Comparison of ENCODE assay signal across 24 cellular contexts in genomic region chr16:67025151-67025550, GRCh38. TPM values are rescaled to one million over a fixed set of nuclear protein-coding genes. Genes with fewer than 3 reads are reported as not detected.
A peak's percentile ranks its signal among the peaks of the same experiment; 100 is the strongest.
DNase-seq lines count a peak whose midpoint lies in the region; ATAC-seq and TF ChIP-seq lines count a peak whose summit lies in the region.
"Had no signal": no experiment of that assay in that cellular context is flagged by ENCODE, and none has a peak within 500 bp of the region (broad histone marks: within the 10 kb centered on the region; RNA-seq: fewer than 3 reads in every experiment).

No MANE protein-coding gene starts in this region.

- H2AFZ ChIP-seq in neural progenitor cell (replicated peaks) = no peak overlapping the region
- H2AFZ ChIP-seq: GM23338 had no signal

- H3K27ac Mint-ChIP-seq in activated CD4-positive, alpha-beta T cell treated with anti-CD3 and anti-CD28 coated beads, Interleukin-2, amount 10 ng/mL, durations not matched to agents 24 days and 14 days = no peak overlapping the region
- no peak overlapping the region for H3K27ac Mint-ChIP-seq in neural progenitor cell
- H3K27ac Mint-ChIP-seq: B cell; GM23338; stimulated activated naive B cell treated with anti-CD40 and anti-IgM and Interleukin-4, amounts not matched to agents 10 μg/mL and 1 μg/mL and 100 μg/mL, for 72 hours had no signal

- H3K4me2 ChIP-seq in mesendoderm (ENCODE audit: low read length) (no peak overlapping the region), neural progenitor cell (no peak overlapping the region)
- H3K4me2 ChIP-seq: GM23338 had no signal

- no peaks in the 10 kb centered on the region for H3K9me3 ChIP-seq in SK-N-MC (ENCODE audit: low read depth, low read length)
- no peaks in the 10 kb centered on the region for H3K9me3 ChIP-seq in testis
- H3K9me3 ChIP-seq in neural progenitor cell (ENCODE audit: low read depth) = no peaks in the 10 kb centered on the region
- H3K9me3 ChIP-seq: left lung, prostate gland, SJSA1, thoracic aorta had no signal

- H3K18ac ChIP-seq in mesendoderm (ENCODE audit: low read length) = no peak overlapping the region

- H3K4ac ChIP-seq in mesendoderm (ENCODE audit: low read depth, low read length) = no peak overlapping the region

- no peak overlapping the region for H3K56ac ChIP-seq in mesendoderm (ENCODE audit: low read length)

- H3K4me3 Mint-ChIP-seq in activated CD4-positive, alpha-beta T cell treated with anti-CD3 and anti-CD28 coated beads, Interleukin-2, amount 10 ng/mL, durations not matched to agents 24 days and 14 days = peak overlapping the region; percentile 7
- H3K4me3 Mint-ChIP-seq in neural progenitor cell = no peak overlapping the region
- H3K4me3 Mint-ChIP-seq: B cell; GM23338; stimulated activated naive B cell treated with anti-CD40 and anti-IgM and Interleukin-4, amounts not matched to agents 10 μg/mL and 1 μg/mL and 100 μg/mL, for 72 hours had no signal

- H3K9me3 Mint-ChIP-seq in activated CD4-positive, alpha-beta T cell treated with anti-CD3 and anti-CD28 coated beads, Interleukin-2, amount 10 ng/mL, durations not matched to agents 24 days and 14 days = no peaks in the 10 kb centered on the region
- no peaks in the 10 kb centered on the region for H3K9me3 Mint-ChIP-seq in neural progenitor cell
- H3K9me3 Mint-ChIP-seq: GM23338; stimulated activated naive B cell treated with anti-CD40 and anti-IgM and Interleukin-4, amounts not matched to agents 10 μg/mL and 1 μg/mL and 100 μg/mL, for 72 hours had no signal

- no peak for DNase-seq in activated CD4-positive, alpha-beta T cell treated with anti-CD3 and anti-CD28 coated beads, Interleukin-2, amount 10 ng/mL, durations not matched to agents 24 days and 14 days
- DNase-seq in activated CD4-positive, alpha-beta T cell treated with anti-CD3 and anti-CD28 coated beads, Interleukin-2, amount 50 U/mL, for 4 hours = no peak
- DNase-seq in SK-N-MC (ENCODE audit: low read depth, low spot score) (no peak), mesendoderm (no peak), testis (peak; percentile 8), AML-193 (lab: John Stamatoyannopoulos, UW) (no peak), neural progenitor cell (ENCODE audit: low spot score) (no peak)
- DNase-seq: activated CD4-positive, alpha-beta T cell treated with anti-CD3 and anti-CD28 coated beads, Interleukin-2, amount 50 U/mL, for 1 hour; brain microvascular endothelial cell; effector memory CD4-positive, alpha-beta T cell; foreskin keratinocyte; hippocampal formation; NCI-H1092; NCI-H510A; stimulated activated naive B cell treated with anti-CD40 and anti-IgM and Interleukin-4, amounts not matched to agents 10 μg/mL and 1 μg/mL and 100 μg/mL, for 72 hours had no signal

- H3F3A ChIP-seq in neural progenitor cell (ENCODE audit: low read depth) = peaks cover 3% of the 10 kb centered on the region

- ATAC-seq in HG03097 (IDR thresholded peaks at IDR 0.05; ENCODE audit: low FRiP score, unreplicated experiment) = no peak
- ATAC-seq: foreskin keratinocyte; GM23338; left lung; stimulated activated naive B cell treated with anti-CD40 and anti-IgM and Interleukin-4, amounts not matched to agents 10 μg/mL and 1 μg/mL and 100 μg/mL, for 72 hours had no signal

- H4K20me1 ChIP-seq in neural progenitor cell (ENCODE audit: low read depth) = no peaks in the 10 kb centered on the region

- no peak overlapping the region for H4K8ac ChIP-seq in mesendoderm (ENCODE audit: low read depth, low read length)

- no peak overlapping the region for H2BK15ac ChIP-seq in mesendoderm (replicated peaks; ENCODE audit: low read depth)

- H3K4me1 Mint-ChIP-seq in activated CD4-positive, alpha-beta T cell treated with anti-CD3 and anti-CD28 coated beads, Interleukin-2, amount 10 ng/mL, durations not matched to agents 24 days and 14 days = peaks cover 34% of the 10 kb centered on the region
- peaks cover 7% of the 10 kb centered on the region for H3K4me1 Mint-ChIP-seq in neural progenitor cell

- H3K27me3 ChIP-seq in mesendoderm (ENCODE audit: insufficient read depth, low read length, poor library complexity) = no peaks in the 10 kb centered on the region
- no peaks in the 10 kb centered on the region for H3K27me3 ChIP-seq in testis
- peaks cover 5% of the 10 kb centered on the region for H3K27me3 ChIP-seq in neural progenitor cell
- H3K27me3 ChIP-seq: brain microvascular endothelial cell, foreskin keratinocyte, left lung, SJSA1 had no signal

- no peak for TF ChIP-seq CTCF in testis (IDR thresholded peaks at IDR 0.05)
- no peak for TF ChIP-seq CTCF in neural progenitor cell (IDR thresholded peaks at IDR 0.05)

- peaks cover 2% of the 10 kb centered on the region for H3K79me1 ChIP-seq in mesendoderm (ENCODE audit: low read length)

- H2BK5ac ChIP-seq in mesendoderm (ENCODE audit: low read length) = no peak overlapping the region

- H3K4me3 ChIP-seq in SK-N-MC (peak overlapping the region; percentile 17; the same call in 1 of the 2 replicates), mesendoderm (ENCODE audit: low read length) (no peak overlapping the region), testis (no peak overlapping the region), neural progenitor cell (no peak overlapping the region)
- H3K4me3 ChIP-seq: GM23338, left lung, prostate gland, SJSA1, thoracic aorta had no signal

- H2BK120ac ChIP-seq in mesendoderm (ENCODE audit: low read depth, low read length) = peak overlapping the region; percentile 46

- intact Hi-C loops in activated CD4-positive, alpha-beta T cell treated with anti-CD3 and anti-CD28 coated beads, Interleukin-2, amount 10 ng/mL, durations not matched to agents 24 days and 14 days (cut with micrococcal nuclease) = no loop called here
- intact Hi-C loops in testis (cut with DNase I; ENCODE audit: low total_unique reads) = no loop called here

- no peak overlapping the region for H3K9ac ChIP-seq in SK-N-MC (ENCODE audit: insufficient read length)
- no peak overlapping the region for H3K9ac ChIP-seq in mesendoderm (ENCODE audit: low read length)
- H3K9ac ChIP-seq in neural progenitor cell = no peak overlapping the region

- H3K79me2 ChIP-seq in mesendoderm (ENCODE audit: control insufficient read depth, insufficient read depth, low read length) = peaks cover 7% of the 10 kb centered on the region
- peaks cover 11% of the 10 kb centered on the region for H3K79me2 ChIP-seq in neural progenitor cell (ENCODE audit: low read depth)

- H3K36me3 Mint-ChIP-seq in activated CD4-positive, alpha-beta T cell treated with anti-CD3 and anti-CD28 coated beads, Interleukin-2, amount 10 ng/mL, durations not matched to agents 24 days and 14 days (ENCODE audit: low read depth) = peaks cover 4% of the 10 kb centered on the region
- H3K36me3 Mint-ChIP-seq in neural progenitor cell = no peaks in the 10 kb centered on the region
- H3K36me3 Mint-ChIP-seq: stimulated activated naive B cell treated with anti-CD40 and anti-IgM and Interleukin-4, amounts not matched to agents 10 μg/mL and 1 μg/mL and 100 μg/mL, for 72 hours had no signal

- no peaks in the 10 kb centered on the region for H3K36me3 ChIP-seq in SK-N-MC (ENCODE audit: insufficient read depth, low read length)
- no peaks in the 10 kb centered on the region for H3K36me3 ChIP-seq in mesendoderm (ENCODE audit: control insufficient read depth, insufficient read depth, low read length)
- H3K36me3 ChIP-seq in testis (ENCODE audit: low read depth, missing control alignments) = no peaks in the 10 kb centered on the region
- no peaks in the 10 kb centered on the region for H3K36me3 ChIP-seq in neural progenitor cell
- H3K36me3 ChIP-seq: brain microvascular endothelial cell, left lung, prostate gland, thoracic aorta had no signal

- H3K27ac ChIP-seq in SK-N-MC (peak overlapping the region; percentile 90), mesendoderm (ENCODE audit: low read depth, low read length) (no peak overlapping the region), testis (no peak overlapping the region), neural progenitor cell (no peak overlapping the region)
- H3K27ac ChIP-seq: brain microvascular endothelial cell, foreskin keratinocyte, left lung, prostate gland, SJSA1, thoracic aorta had no signal

- H4K5ac ChIP-seq in mesendoderm (ENCODE audit: low read length) = no peak overlapping the region

- H3K23ac ChIP-seq in mesendoderm (ENCODE audit: low read length) = no peak overlapping the region

- H3K27me3 Mint-ChIP-seq in activated CD4-positive, alpha-beta T cell treated with anti-CD3 and anti-CD28 coated beads, Interleukin-2, amount 10 ng/mL, durations not matched to agents 24 days and 14 days = no peaks in the 10 kb centered on the region
- peaks cover 7% of the 10 kb centered on the region for H3K27me3 Mint-ChIP-seq in neural progenitor cell (ENCODE audit: insufficient read depth, low read depth)
- H3K27me3 Mint-ChIP-seq: B cell; stimulated activated naive B cell treated with anti-CD40 and anti-IgM and Interleukin-4, amounts not matched to agents 10 μg/mL and 1 μg/mL and 100 μg/mL, for 72 hours had no signal

- H3K4me1 ChIP-seq in mesendoderm (ENCODE audit: control insufficient read depth, low read depth, low read length) (peaks cover 2% of the 10 kb centered on the region), testis (no peaks in the 10 kb centered on the region), neural progenitor cell (peaks cover under 1% of the 10 kb centered on the region)
- H3K4me1 ChIP-seq: prostate gland had no signal

- H2AK5ac ChIP-seq in mesendoderm (ENCODE audit: low read length) = no peak overlapping the region

- no peak for TF ChIP-seq POLR2A in testis (IDR thresholded peaks at IDR 0.05)

RNA-seq across cellular contexts. Expression of gene CBFB, which starts 3.8 kb away (rescaled TPM):
- 163 and 172 TPM in 2 replicates for total RNA-seq in activated CD4-positive, alpha-beta T cell treated with anti-CD3 and anti-CD28 coated beads, Interleukin-2, amount 10 ng/mL, durations not matched to agents 24 days and 14 days
- polyA plus RNA-seq in mesendoderm (2013, experiment 1 of 2) = 35.4 TPM
- polyA plus RNA-seq in mesendoderm (2013, experiment 2 of 2) = 45.8 TPM
- total RNA-seq in testis = 10 to 100 TPM; 23.3 to 34.9 TPM
- 15.3 TPM for polyA plus RNA-seq in testis (ENCODE audit: insufficient read depth, low read depth, low replicate concordance)
- 64.7 and 95.5 TPM in 2 replicates for total RNA-seq in neural progenitor cell (ENCODE audit: low replicate concordance)

RNA-seq across cellular contexts. Expression of gene CES4A, which starts 36.8 kb away (rescaled TPM):
- 27.0 and 27.5 TPM in 2 replicates for total RNA-seq in activated CD4-positive, alpha-beta T cell treated with anti-CD3 and anti-CD28 coated beads, Interleukin-2, amount 10 ng/mL, durations not matched to agents 24 days and 14 days
- polyA plus RNA-seq in mesendoderm (2013, experiment 1 of 2) = 0.31 TPM
- polyA plus RNA-seq in mesendoderm (2013, experiment 2 of 2) = 0.25 TPM
- total RNA-seq in testis (10 to 100 TPM; 17.0 to 25.0 TPM), neural progenitor cell (ENCODE audit: low replicate concordance) (0.22 and 1.8 TPM in 2 replicates)
- 12.2 TPM for polyA plus RNA-seq in testis (ENCODE audit: insufficient read depth, low read depth, low replicate concordance)
- total RNA-seq: A172, Daoy, SJSA1 had no signal
